In genomic region chr22:49779853-49780271, GRCh38 we compare ENCODE assay signal across 27 cellular contexts. TPM values are rescaled to one million over a fixed set of nuclear protein-coding genes. Genes with fewer than 3 reads are reported as not detected.
DNase-seq lines count a peak whose midpoint lies in the region; ATAC-seq, FAIRE-seq and TF ChIP-seq lines count a peak whose summit lies in the region.
"Had no signal": no experiment of that assay in that cellular context is flagged by ENCODE, and none has a peak within 500 bp of the region (broad histone marks: within the 10 kb centered on the region; RNA-seq: fewer than 3 reads in every experiment).

No MANE protein-coding gene starts in this region.

- intact Hi-C loops in left ventricle myocardium superior (cut with micrococcal nuclease): no loop called here

- H3K9me3 Mint-ChIP-seq in astrocyte (ENCODE audit: unreplicated experiment): no peaks in the 10 kb centered on the region
- H3K9me3 Mint-ChIP-seq in progenitor cell of endocrine pancreas (ENCODE audit: low read depth): no peaks in the 10 kb centered on the region
- H3K9me3 Mint-ChIP-seq: activated T-helper 1 cell treated with anti-CD3 and anti-CD28 coated beads, Interleukin-12 subunit alpha, Interleukin-12 subunit beta, Interleukin-2, Interleukin-4 antibody, amounts not matched to agents 30 ng/mL and 10 ng/mL and 1 ng/mL, durations not matched to agents 14 hours and 24 hours and 36 hours had no signal

- H4K20me1 ChIP-seq in BLaER1 (peaks cover 90% of the 10 kb centered on the region), astrocyte (ENCODE audit: insufficient read depth, low read length) (peaks cover 88% of the 10 kb centered on the region)

- H3K27me3 ChIP-seq in BLaER1: no peaks in the 10 kb centered on the region
- H3K27me3 ChIP-seq in astrocyte (ENCODE audit: insufficient read depth, low read length): no peaks in the 10 kb centered on the region
- no peaks in the 10 kb centered on the region for H3K27me3 ChIP-seq in WERI-Rb-1 (ENCODE audit: insufficient read depth, low read depth, severe bottlenecking)
- H3K27me3 ChIP-seq: BLaER1 treated with 17β-estradiol and CSF1 and Interleukin-3, amounts not matched to agents 10 nM and 100 nM; hepatocyte; left lung; neutrophil; thyroid gland had no signal

- DNase-seq in astrocyte (ENCODE audit: low read depth) (no peak), left ventricle myocardium superior (peak; percentile 56), progenitor cell of endocrine pancreas (ENCODE audit: low spot score, unreplicated experiment) (no peak), SW480 (ENCODE audit: low spot score) (no peak), WERI-Rb-1 (no peak)
- no peak for DNase-seq in stimulated activated CD4-positive, alpha-beta T cell treated with anti-CD3 and anti-CD28 coated beads, Interleukin-4, amount 100 ng/mL, for 4 hours
- DNase-seq: ACHN; activated naive CD4-positive, alpha-beta T cell treated with anti-CD3 and anti-CD28 coated beads, Interleukin-2, amount 50 U/mL, for 16 hours; cerebellar nuclear complex; effector CD8-positive, alpha-beta T cell; NCI-H1048; NCI-H2029; NCI-H345; NCI-H748 treated with DMSO at 0.1 percent for 48 hours; SK-N-SH; stimulated activated naive CD8-positive, alpha-beta T cell treated with anti-CD3 and anti-CD28 coated beads, Interleukin-15, Interleukin-2, amounts not matched to agents 100 U/mL and 50 U/mL, for 24 hours; thyroid gland had no signal

- H3K4me1 ChIP-seq in BLaER1 (peaks cover 72% of the 10 kb centered on the region), astrocyte (ENCODE audit: insufficient read depth, low read length) (no peaks in the 10 kb centered on the region)
- H3K4me1 ChIP-seq: thyroid gland had no signal

- no peak overlapping the region for H3K4me3 Mint-ChIP-seq in astrocyte (ENCODE audit: unreplicated experiment)
- no peak overlapping the region for H3K4me3 Mint-ChIP-seq in progenitor cell of endocrine pancreas (ENCODE audit: low read depth)
- H3K4me3 Mint-ChIP-seq: activated T-helper 1 cell treated with anti-CD3 and anti-CD28 coated beads, Interleukin-12 subunit alpha, Interleukin-12 subunit beta, Interleukin-2, Interleukin-4 antibody, amounts not matched to agents 30 ng/mL and 10 ng/mL and 1 ng/mL, durations not matched to agents 14 hours and 24 hours and 36 hours had no signal

- H2AFZ ChIP-seq in astrocyte (ENCODE audit: low read depth, low read length): no peak overlapping the region
- H2AFZ ChIP-seq: hepatocyte had no signal

- ATAC-seq in left ventricle myocardium superior (peak; percentile 63), HG02610 (IDR thresholded peaks at IDR 0.05; ENCODE audit: unreplicated experiment) (no peak)
- ATAC-seq: GM12878; left lung; mucosa of descending colon; stimulated activated naive CD8-positive, alpha-beta T cell treated with anti-CD3 and anti-CD28 coated beads, Interleukin-15, Interleukin-2, amounts not matched to agents 100 U/mL and 50 U/mL, for 24 hours had no signal

- H3K4me3 ChIP-seq in BLaER1: no peak overlapping the region
- H3K4me3 ChIP-seq in astrocyte (ENCODE audit: insufficient read depth, low read depth, low read length): no peak overlapping the region
- no peak overlapping the region for H3K4me3 ChIP-seq in WERI-Rb-1 (ENCODE audit: low read depth, low read length)
- H3K4me3 ChIP-seq: BLaER1 treated with 17β-estradiol and CSF1 and Interleukin-3, amounts not matched to agents 10 nM and 100 nM; GM12878; hepatocyte; left lung; mucosa of descending colon; thyroid gland had no signal

- peaks cover 94% of the 10 kb centered on the region for H3K36me3 ChIP-seq in BLaER1
- peaks cover 2% of the 10 kb centered on the region for H3K36me3 ChIP-seq in astrocyte (ENCODE audit: insufficient read depth, low read length)
- peaks cover 65% of the 10 kb centered on the region for H3K36me3 ChIP-seq in WERI-Rb-1

- H3K79me2 ChIP-seq in astrocyte (ENCODE audit: insufficient read depth, low read length): peaks cover 81% of the 10 kb centered on the region

- TF ChIP-seq CTCF in astrocyte (IDR thresholded peaks at IDR 0.05; ENCODE audit: insufficient read depth, low read depth, low read length): no peak
- no peak for TF ChIP-seq CTCF in progenitor cell of endocrine pancreas (IDR thresholded peaks at IDR 0.05; ENCODE audit: unreplicated experiment)
- TF ChIP-seq CTCF in WERI-Rb-1 (IDR thresholded peaks at IDR 0.05; ENCODE audit: low read depth, low read length): no peak

- H3K4me1 Mint-ChIP-seq in astrocyte (ENCODE audit: low read depth, unreplicated experiment) (peaks cover 7% of the 10 kb centered on the region), progenitor cell of endocrine pancreas (ENCODE audit: low read depth) (no peaks in the 10 kb centered on the region)

- H3K4me2 ChIP-seq in BLaER1 (peak overlapping the region; percentile 30; the same call in 1 of the 2 replicates), astrocyte (ENCODE audit: low read length) (no peak overlapping the region)
- H3K4me2 ChIP-seq: hepatocyte, SK-N-SH had no signal

- H3K36me3 Mint-ChIP-seq in astrocyte (ENCODE audit: low read depth, unreplicated experiment): peaks cover 2% of the 10 kb centered on the region
- H3K36me3 Mint-ChIP-seq in progenitor cell of endocrine pancreas (ENCODE audit: insufficient read depth): peaks cover 9% of the 10 kb centered on the region

- H3K9me3 ChIP-seq in BLaER1 (no peaks in the 10 kb centered on the region), astrocyte (ENCODE audit: insufficient read depth, low read depth, low read length) (no peaks in the 10 kb centered on the region), WERI-Rb-1 (ENCODE audit: severe bottlenecking) (no peaks in the 10 kb centered on the region)
- H3K9me3 ChIP-seq: BLaER1 treated with 17β-estradiol and CSF1 and Interleukin-3, amounts not matched to agents 10 nM and 100 nM; left lung; mucosa of descending colon; neutrophil; SK-N-SH; thyroid gland had no signal

- peak overlapping the region; percentile 19 for H3K27ac Mint-ChIP-seq in astrocyte (ENCODE audit: unreplicated experiment)
- peak overlapping the region; percentile 23 for H3K27ac Mint-ChIP-seq in progenitor cell of endocrine pancreas
- H3K27ac Mint-ChIP-seq: activated T-helper 1 cell treated with anti-CD3 and anti-CD28 coated beads, Interleukin-12 subunit alpha, Interleukin-12 subunit beta, Interleukin-2, Interleukin-4 antibody, amounts not matched to agents 30 ng/mL and 10 ng/mL and 1 ng/mL, durations not matched to agents 14 hours and 24 hours and 36 hours had no signal

- no peaks in the 10 kb centered on the region for H3K27me3 Mint-ChIP-seq in astrocyte (ENCODE audit: low read depth, unreplicated experiment)
- H3K27me3 Mint-ChIP-seq in progenitor cell of endocrine pancreas: no peaks in the 10 kb centered on the region

- no peak for FAIRE-seq in astrocyte (lab: Jason Lieb, UNC)
- FAIRE-seq: GM12878 had no signal

- H3K9ac ChIP-seq in BLaER1 (no peak overlapping the region), astrocyte (ENCODE audit: low read length) (no peak overlapping the region)
- H3K9ac ChIP-seq: SK-N-SH had no signal

- H3K27ac ChIP-seq in BLaER1 (peak overlapping the region; percentile 52), astrocyte (ENCODE audit: low read depth, low read length) (no peak overlapping the region), WERI-Rb-1 (no peak overlapping the region)
- H3K27ac ChIP-seq: hepatocyte, left lung, neutrophil, thyroid gland, VCaP had no signal

RNA-seq across cellular contexts. Expression of gene BRD1, which starts 47.8 kb away (rescaled TPM):
- 30.0 and 32.4 TPM in 2 replicates for total RNA-seq in astrocyte
- total RNA-seq in left ventricle myocardium superior: 18.7 TPM
- 57.3 and 65.7 TPM in 2 replicates for total RNA-seq in progenitor cell of endocrine pancreas
